15 cellular contexts compared by ENCODE assay signal in the genomic region with DNA sequence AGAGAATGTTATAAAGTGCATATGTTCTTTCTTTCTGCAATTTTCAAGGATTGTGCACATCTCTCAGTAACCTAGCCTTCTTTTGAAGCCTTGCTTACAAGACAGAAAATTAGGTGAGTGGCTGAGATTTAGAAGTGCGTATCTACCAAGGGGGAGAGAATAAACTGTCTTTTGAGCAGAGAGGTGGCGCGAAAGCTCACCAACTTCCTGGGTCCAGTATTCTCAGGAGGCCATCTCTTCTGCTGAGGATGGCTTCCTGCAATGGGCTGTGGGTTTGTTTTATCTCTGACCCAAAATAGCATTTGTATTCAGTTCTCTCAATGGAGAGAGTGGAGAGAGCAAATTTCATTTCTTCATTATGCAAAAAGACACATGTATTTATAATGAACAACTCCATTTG.
A peak's percentile ranks its signal among the peaks of the same experiment; 100 is the strongest.
DNase-seq lines count a peak whose midpoint lies in the region; ATAC-seq and TF ChIP-seq lines count a peak whose summit lies in the region.
"Had no signal": no experiment of that assay in that cellular context is flagged by ENCODE, and none has a peak within 500 bp of the region (broad histone marks: within the 10 kb centered on the region; RNA-seq: fewer than 3 reads in every experiment).

No MANE protein-coding gene starts in this region.

- H3K9ac ChIP-seq in BLaER1 treated with 17β-estradiol and CSF1 and Interleukin-3, amounts not matched to agents 10 nM and 100 nM = no peak overlapping the region
- no peak overlapping the region for H3K9ac ChIP-seq in HCT116 (ENCODE audit: low read length)

- peak overlapping the region; percentile 13 to 82 (median 60); a peak in 21 of 22 replicates for H3K4me2 ChIP-seq in BLaER1 treated with 17β-estradiol and CSF1 and Interleukin-3, amounts not matched to agents 10 nM and 100 nM
- H3K4me2 ChIP-seq in HCT116 (ENCODE audit: low read length) = no peak overlapping the region
- H3K4me2 ChIP-seq: A549 had no signal

- no peaks in the 10 kb centered on the region for H3K9me3 ChIP-seq in BLaER1 treated with 17β-estradiol and CSF1 and Interleukin-3, amounts not matched to agents 10 nM and 100 nM (replicated peaks in 1 of 11)
- H3K9me3 ChIP-seq in HCT116 (ENCODE audit: control insufficient read depth in 1 of 2, insufficient read depth in 1 of 2, low read depth in 1 of 2, low read length in 2 of 2) (no peaks in the 10 kb centered on the region), ascending aorta (no peaks in the 10 kb centered on the region), prostate gland (no peaks in the 10 kb centered on the region)
- H3K9me3 ChIP-seq: A549, HAP-1 had no signal

- H3K27ac Mint-ChIP-seq in nephron = peak overlapping the region in 2 of 3 experiments; percentile 5 to 58
- no peak overlapping the region for H3K27ac Mint-ChIP-seq in stimulated activated memory B cell treated with anti-CD40 and anti-IgM and Interleukin-4, amounts not matched to agents 10 μg/mL and 1 μg/mL and 100 μg/mL, for 72 hours

- no peak overlapping the region for H3K27ac ChIP-seq in BLaER1 treated with 17β-estradiol and CSF1 and Interleukin-3, amounts not matched to agents 10 nM and 100 nM
- H3K27ac ChIP-seq in HCT116 (ENCODE audit: low read depth, low read length) (no peak overlapping the region), ascending aorta (peak overlapping the region; percentile 78 to 84), prostate gland (no peak overlapping the region)

- peak; percentile 74 for TF ChIP-seq POLR2A in HCT116 (IDR thresholded peaks at IDR 0.05; ENCODE audit: borderline replicate concordance, extremely low read depth, insufficient read depth, insufficient read length)
- TF ChIP-seq POLR2A in prostate gland (IDR thresholded peaks at IDR 0.05) = no peak

- ATAC-seq in HCT116 (no peak), GM21360 (IDR thresholded peaks at IDR 0.05; ENCODE audit: unreplicated experiment) (no peak)
- no peak for ATAC-seq in stimulated activated memory B cell treated with anti-CD40 and anti-IgM and Interleukin-4, amounts not matched to agents 10 μg/mL and 1 μg/mL and 100 μg/mL, for 72 hours
- ATAC-seq: A549 had no signal

- CTCF ChIA-PET in HCT116 (lab: Charles Lee) = no interaction called here

- peaks cover 29 to 66% (median 49%) of the 10 kb centered on the region in 10 experiments for H3K4me1 ChIP-seq in BLaER1 treated with 17β-estradiol and CSF1 and Interleukin-3, amounts not matched to agents 10 nM and 100 nM
- peaks cover 28 to 75% of the 10 kb centered on the region in 2 experiments for H3K4me1 ChIP-seq in HCT116 (ENCODE audit: control insufficient read depth in 1 of 2, insufficient read depth in 2 of 2, low read length in 2 of 2)
- peaks cover 4 to 48% of the 10 kb centered on the region in 2 donors for H3K4me1 ChIP-seq in ascending aorta
- no peaks in the 10 kb centered on the region for H3K4me1 ChIP-seq in prostate gland (replicated peaks)
- H3K4me1 ChIP-seq: HAP-1 had no signal

- H3K79me2 ChIP-seq in HCT116 (ENCODE audit: insufficient read depth, low read length) = 0 out of 2 replicates have a peak, but pooled peaks cover under 1% of the 10 kb centered on the region

- peaks cover 44% of the 10 kb centered on the region for H3K4me1 Mint-ChIP-seq in nephron
- H3K4me1 Mint-ChIP-seq in stimulated activated memory B cell treated with anti-CD40 and anti-IgM and Interleukin-4, amounts not matched to agents 10 μg/mL and 1 μg/mL and 100 μg/mL, for 72 hours = peaks cover 7% of the 10 kb centered on the region

- peaks cover 0 to 5% (median 0%) of the 10 kb centered on the region in 11 experiments; a peak in 1 of 22 replicates for H3K27me3 ChIP-seq in BLaER1 treated with 17β-estradiol and CSF1 and Interleukin-3, amounts not matched to agents 10 nM and 100 nM
- H3K27me3 ChIP-seq in HCT116 (ENCODE audit: insufficient read depth, low read length) (no peaks in the 10 kb centered on the region), ascending aorta (no peaks in the 10 kb centered on the region), prostate gland (replicated peaks; ENCODE audit: insufficient read depth) (no peaks in the 10 kb centered on the region)

- POLR2A ChIA-PET in HCT116 (lab: Charles Lee) = no interaction called here

- H3K36me3 Mint-ChIP-seq in nephron (ENCODE audit: low read depth) = no peaks in the 10 kb centered on the region
- no peaks in the 10 kb centered on the region for H3K36me3 Mint-ChIP-seq in stimulated activated memory B cell treated with anti-CD40 and anti-IgM and Interleukin-4, amounts not matched to agents 10 μg/mL and 1 μg/mL and 100 μg/mL, for 72 hours
- H3K36me3 Mint-ChIP-seq: CD4-positive, CD25-positive, alpha-beta regulatory T cell had no signal

- H3K36me3 ChIP-seq in BLaER1 treated with 17β-estradiol and CSF1 and Interleukin-3, amounts not matched to agents 10 nM and 100 nM = no peaks in the 10 kb centered on the region
- H3K36me3 ChIP-seq in HCT116 (ENCODE audit: control insufficient read depth in 1 of 2, insufficient read depth in 2 of 2, low read length in 2 of 2) (no peaks in the 10 kb centered on the region), ascending aorta (no peaks in the 10 kb centered on the region), prostate gland (no peaks in the 10 kb centered on the region)
- H3K36me3 ChIP-seq: HAP-1 had no signal

- TF ChIP-seq CTCF in HCT116 (IDR thresholded peaks at IDR 0.05 in 2 of 3, conservative IDR thresholded peaks at IDR 0.05 in 1 of 3; ENCODE audit: borderline replicate concordance in 1 of 3, insufficient read depth in 1 of 3, low read depth in 2 of 3, low read length in 2 of 3) (no peak), ascending aorta (IDR thresholded peaks at IDR 0.05) (no peak), nephron (IDR thresholded peaks at IDR 0.05; ENCODE audit: unreplicated experiment in 3 of 3) (no peak), prostate gland (IDR thresholded peaks at IDR 0.05) (no peak)

- DNase-seq in HCT116 (ENCODE audit: low read depth, low spot score) (no peak), ascending aorta (ENCODE audit: low spot score in 2 of 2) (no peak), SK-N-DZ (ENCODE audit: low spot score) (no peak), prostate gland (ENCODE audit: low spot score) (no peak)
- DNase-seq: Calu3; CD4-positive, CD25-positive, alpha-beta regulatory T cell; DMS 273 treated with DMSO at 0.1 percent for 48 hours; HFFc6; KG1 had no signal

- H3K4me3 ChIP-seq in BLaER1 treated with 17β-estradiol and CSF1 and Interleukin-3, amounts not matched to agents 10 nM and 100 nM = no peak overlapping the region
- H3K4me3 ChIP-seq in HCT116 (replicated peaks in 1 of 2; ENCODE audit: low read depth in 1 of 2, low read length in 2 of 2) = no peak overlapping the region
- H3K4me3 ChIP-seq in ascending aorta = no peak overlapping the region
- H3K4me3 ChIP-seq in prostate gland = no peak overlapping the region
- H3K4me3 ChIP-seq: A549, HAP-1 had no signal

- H3K4me3 Mint-ChIP-seq in nephron = no peak overlapping the region
- H3K4me3 Mint-ChIP-seq in stimulated activated memory B cell treated with anti-CD40 and anti-IgM and Interleukin-4, amounts not matched to agents 10 μg/mL and 1 μg/mL and 100 μg/mL, for 72 hours = no peak overlapping the region
- H3K4me3 Mint-ChIP-seq: CD4-positive, CD25-positive, alpha-beta regulatory T cell had no signal

- H3K9me2 ChIP-seq in HCT116 (ENCODE audit: insufficient read depth) = no peaks in the 10 kb centered on the region

- WGBS in prostate gland = 97% methylated on average over 3 of the region's 3 CpGs

- TF ChIP-seq RAD21 in HCT116 (IDR thresholded peaks at IDR 0.05; ENCODE audit: low read depth) = no peak

- RAD21 ChIA-PET in HCT116 (lab: Charles Lee; ENCODE audit: low non-redundant PET in 1 of 2, low total read pairs in 2 of 2, uncharacterized antibody in 2 of 2, unreplicated experiment in 2 of 2) = no interaction called here

- no peaks in the 10 kb centered on the region for H4K20me1 ChIP-seq in BLaER1 treated with 17β-estradiol and CSF1 and Interleukin-3, amounts not matched to agents 10 nM and 100 nM
- no peaks in the 10 kb centered on the region for H4K20me1 ChIP-seq in HCT116 (ENCODE audit: insufficient read depth)

- no peaks in the 10 kb centered on the region for H3K9me3 Mint-ChIP-seq in nephron
- H3K9me3 Mint-ChIP-seq in stimulated activated memory B cell treated with anti-CD40 and anti-IgM and Interleukin-4, amounts not matched to agents 10 μg/mL and 1 μg/mL and 100 μg/mL, for 72 hours = no peaks in the 10 kb centered on the region
- H3K9me3 Mint-ChIP-seq: CD4-positive, CD25-positive, alpha-beta regulatory T cell; HFFc6 had no signal

- no TSS peak for BruUV-seq in HCT116 (replicated peaks; lab: Mats Ljungman, UMichigan)

- peak overlapping the region; percentile 27 for H2AFZ ChIP-seq in HCT116 (ENCODE audit: low read depth, low read length, poor library complexity, severe bottlenecking)

- intact Hi-C loops in HCT116 (cut with micrococcal nuclease) = loop anchor here (2.0 to 10.0 kb wide), 7 partner anchors 289 to 1361 kb away; a partner anchor contains a TSS
- intact Hi-C loops in ascending aorta (cut with DNase I) = loop anchor here (2.0 to 10.0 kb wide), 3 partner anchors 289 to 1121 kb away; no protein-coding TSS in a partner anchor
- intact Hi-C loops in prostate gland (cut with DNase I) = loop anchor here (5.0 to 10.0 kb wide), 2 partner anchors 41 to 1121 kb away; a partner anchor contains a TSS

- H3K27me3 Mint-ChIP-seq in nephron (ENCODE audit: low read depth) = no peaks in the 10 kb centered on the region
- peaks cover 6% of the 10 kb centered on the region for H3K27me3 Mint-ChIP-seq in stimulated activated memory B cell treated with anti-CD40 and anti-IgM and Interleukin-4, amounts not matched to agents 10 μg/mL and 1 μg/mL and 100 μg/mL, for 72 hours

TF ChIP-seq in HCT116, 20 proteins besides CTCF, POLR2A, EP300 and RAD21:
- no peak for TF ChIP-seq JUND (IDR thresholded peaks at IDR 0.05)
- TF ChIP-seq, protein P1, sequence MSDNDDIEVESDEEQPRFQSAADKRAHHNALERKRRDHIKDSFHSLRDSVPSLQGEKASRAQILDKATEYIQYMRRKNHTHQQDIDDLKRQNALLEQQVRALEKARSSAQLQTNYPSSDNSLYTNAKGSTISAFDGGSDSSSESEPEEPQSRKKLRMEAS (IDR thresholded peaks at IDR 0.05) = no peak
- no peak for TF ChIP-seq SIN3A (IDR thresholded peaks at IDR 0.05; ENCODE audit: low read depth)
- no peak for TF ChIP-seq ZFX (IDR thresholded peaks at IDR 0.05)
TF ChIP-seq in HCT116: peak in this region for 0.

Comparison
In these comparisons a context has a peak if more than half of its experiments do, and no peak if none do; other contexts are left out.
1. H3K27ac ChIP-seq: peak in ascending aorta (2 of 2); none in BLaER1 treated with 17β-estradiol and CSF1 and Interleukin-3, amounts not matched to agents 10 nM and 100 nM (0 of 11), HCT116 (single experiment) and prostate gland (0 of 2).